In genomic region chr3:49630784-49631183, GRCh38 we compare ENCODE assay signal across 18 cellular contexts. TPM values are rescaled to one million over a fixed set of nuclear protein-coding genes. Genes with fewer than 3 reads are reported as not detected.
A peak's percentile ranks its signal among the peaks of the same experiment; 100 is the strongest.
DNase-seq lines count a peak whose midpoint lies in the region; ATAC-seq and TF ChIP-seq lines count a peak whose summit lies in the region.
"Had no signal": no experiment of that assay in that cellular context is flagged by ENCODE, and none has a peak within 500 bp of the region (broad histone marks: within the 10 kb centered on the region; RNA-seq: fewer than 3 reads in every experiment).

No MANE protein-coding gene starts in this region.

- H3K9me3 Mint-ChIP-seq in nephron progenitor cell: peaks cover 24% of the 10 kb centered on the region

- H3K27ac Mint-ChIP-seq in nephron progenitor cell: peak overlapping the region; percentile 27
- H3K27ac Mint-ChIP-seq: HFFc6 had no signal

- no peaks in the 10 kb centered on the region for H3K27me3 ChIP-seq in MG63
- H3K27me3 ChIP-seq: BLaER1 had no signal

- no peak overlapping the region for H3K4me3 Mint-ChIP-seq in nephron progenitor cell
- H3K4me3 Mint-ChIP-seq: CD8-positive, alpha-beta memory T cell; HFFc6 had no signal

- DNase-seq in EL (peak; percentile 15), MG63 (peak; percentile 47), nephron progenitor cell (no peak), mucosa of gallbladder (ENCODE audit: low spot score) (no peak), epidermal melanocyte (ENCODE audit: insufficient read length, low spot score) (no peak)
- no peak for DNase-seq in activated naive CD4-positive, alpha-beta T cell treated with anti-CD3 and anti-CD28 coated beads, Interleukin-2, amount 50 U/mL, for 16 hours
- DNase-seq: 8988T; AML-193; Caco-2; CD8-positive, alpha-beta memory T cell; DND-41; GF-D8; HCEC 1CT; HFFc6 had no signal

- no peak for ATAC-seq in GM21529 (IDR thresholded peaks at IDR 0.05; ENCODE audit: unreplicated experiment)

- no peaks in the 10 kb centered on the region for H3K36me3 ChIP-seq in MG63
- H3K36me3 ChIP-seq: BLaER1 had no signal

- peaks cover 5% of the 10 kb centered on the region for H3K36me3 Mint-ChIP-seq in nephron progenitor cell (ENCODE audit: low read depth)

- no peak overlapping the region for H3K4me3 ChIP-seq in MG63
- H3K4me3 ChIP-seq: BLaER1 had no signal

- H3K4me1 Mint-ChIP-seq in nephron progenitor cell: no peaks in the 10 kb centered on the region

- no peak for TF ChIP-seq CTCF in nephron progenitor cell (IDR thresholded peaks at IDR 0.05)

- no peaks in the 10 kb centered on the region for H3K9me3 ChIP-seq in MG63

- H3K27me3 Mint-ChIP-seq in nephron progenitor cell (ENCODE audit: low read depth, poor library complexity): peaks cover 11% of the 10 kb centered on the region

- peak overlapping the region; percentile 11 for H3K27ac ChIP-seq in angular gyrus (ENCODE audit: low read depth, low read length)
- H3K27ac ChIP-seq: BLaER1, HL-60 had no signal

RNA-seq across cellular contexts. Expression of gene APEH, which starts 43.4 kb away (rescaled TPM):
- total RNA-seq in MG63 (2014; rRNA removed; shearing (Covaris generic); ENCODE audit: low replicate concordance): 53.9 and 87.5 TPM in 2 replicates
- total RNA-seq in mucosa of gallbladder: 128 TPM

RNA-seq across cellular contexts. Expression of gene MST1, which starts 58.5 kb away (rescaled TPM):
- 0.33 TPM in 1 of 2 replicates, not detected in the other for total RNA-seq in MG63 (2014; rRNA removed; shearing (Covaris generic); ENCODE audit: low replicate concordance)
- 45.5 TPM for total RNA-seq in mucosa of gallbladder

RNA-seq across cellular contexts. Expression of gene RNF123, which starts 58.6 kb away (rescaled TPM):
- 8.5 TPM in 2 replicates for total RNA-seq in MG63 (2014; rRNA removed; shearing (Covaris generic); ENCODE audit: low replicate concordance)
- 55.6 TPM for total RNA-seq in mucosa of gallbladder

Comparison
In these comparisons a context has a peak if more than half of its experiments do, and no peak if none do; other contexts are left out.
1. DNase-seq: peak in EL (single experiment) and MG63 (single experiment); none in nephron progenitor cell (single experiment), activated naive CD4-positive, alpha-beta T cell treated with anti-CD3 and anti-CD28 coated beads, Interleukin-2, amount 50 U/mL, for 16 hours (single experiment), mucosa of gallbladder (single experiment) and epidermal melanocyte (single experiment).
2. RNA of gene MST1, which starts 58.5 kb away (total RNA-seq): 45.5 TPM in mucosa of gallbladder (single experiment); 0.33 TPM in MG63; every median in the first group is over 10 times any median in the second.